In genomic region chr11:129815596-129816461, GRCh38 we compare ENCODE assay signal across 8 cellular contexts. TPM values are rescaled to one million over a fixed set of nuclear protein-coding genes. Genes with fewer than 3 reads are reported as not detected.
DNase-seq lines count a peak whose midpoint lies in the region; ATAC-seq and TF ChIP-seq lines count a peak whose summit lies in the region.

Gene TMEM45B (plus strand): TSS chr11:129815848. CDS start chr11:129852483, 36,635 bp downstream.

- H3K4me2 ChIP-seq in MM.1S (ENCODE audit: low read depth, low read length): peak within 1 kb of the TSS; percentile 6; the same call in 1 of the 2 replicates

- H3K27ac Mint-ChIP-seq in activated CD4-positive, alpha-beta memory T cell treated with anti-CD3 and anti-CD28 coated beads for 36 hours: peak within 1 kb of the TSS; percentile 78
- H3K27ac Mint-ChIP-seq in glutamatergic neuron (ENCODE audit: unreplicated experiment): no peak within 1 kb of the TSS

- no peaks in the 10 kb centered on the region for H3K4me1 ChIP-seq in MM.1S (ENCODE audit: low read length)
- no peaks in the 10 kb centered on the region for H3K4me1 ChIP-seq in rectal smooth muscle tissue (ENCODE audit: control insufficient read depth, insufficient read depth, low read length)

- H3K79me2 ChIP-seq in MM.1S (ENCODE audit: low read length): no peaks in the 10 kb centered on the region

- H3K9me2 ChIP-seq in MM.1S (replicated peaks; ENCODE audit: insufficient read depth, low read length): no peaks in the 10 kb centered on the region

- TF ChIP-seq CTCF in MM.1S (IDR thresholded peaks at IDR 0.05; ENCODE audit: low read length) (no peak), glutamatergic neuron (IDR thresholded peaks at IDR 0.05; ENCODE audit: partially characterized antibody, unreplicated experiment) (no peak)

- no peaks in the 10 kb centered on the region for H3K9me3 ChIP-seq in MM.1S (replicated peaks; ENCODE audit: insufficient read depth, low read length)

- no peaks in the 10 kb centered on the region for H3K27me3 ChIP-seq in MM.1S (replicated peaks; ENCODE audit: insufficient read depth, low read length)
- H3K27me3 ChIP-seq in rectal smooth muscle tissue (ENCODE audit: control insufficient read depth, insufficient read depth, low read length): peaks cover 2% of the 10 kb centered on the region

- H4K20me1 ChIP-seq in MM.1S (ENCODE audit: insufficient read depth, low read length): no peaks in the 10 kb centered on the region

- DNase-seq in MM.1S (no peak), glutamatergic neuron (peak; percentile 53)
- peak; percentile 62 for DNase-seq in activated CD4-positive, alpha-beta memory T cell treated with anti-CD3 and anti-CD28 coated beads for 36 hours

- H3K4me3 Mint-ChIP-seq in activated CD4-positive, alpha-beta memory T cell treated with anti-CD3 and anti-CD28 coated beads for 36 hours: peak within 1 kb of the TSS; percentile 87
- peak within 1 kb of the TSS; percentile 80 for H3K4me3 Mint-ChIP-seq in glutamatergic neuron (ENCODE audit: unreplicated experiment)

- intact Hi-C loops in activated CD4-positive, alpha-beta memory T cell treated with anti-CD3 and anti-CD28 coated beads for 36 hours (cut with micrococcal nuclease): loop anchor here (2.0 to 10.0 kb wide), 4 partner anchors 31 to 499 kb away; partner anchors contain the start of genes APLP2, PRDM10 and ZBTB44

- POLR2A ChIA-PET in activated CD4-positive, alpha-beta memory T cell treated with anti-CD3 and anti-CD28 coated beads for 36 hours (lab: Charles Lee): no interaction called here

- no peaks in the 10 kb centered on the region for H3F3A ChIP-seq in MM.1S (ENCODE audit: insufficient read depth, low read length)

- H3K36me3 Mint-ChIP-seq in activated CD4-positive, alpha-beta memory T cell treated with anti-CD3 and anti-CD28 coated beads for 36 hours: peaks cover 6% of the 10 kb centered on the region
- no peaks in the 10 kb centered on the region for H3K36me3 Mint-ChIP-seq in glutamatergic neuron (ENCODE audit: unreplicated experiment)

- peaks cover 2% of the 10 kb centered on the region for H3K27me3 Mint-ChIP-seq in activated CD4-positive, alpha-beta memory T cell treated with anti-CD3 and anti-CD28 coated beads for 36 hours
- H3K27me3 Mint-ChIP-seq in glutamatergic neuron (ENCODE audit: unreplicated experiment): peaks cover 2% of the 10 kb centered on the region

- peaks cover 54% of the 10 kb centered on the region for H3K4me1 Mint-ChIP-seq in activated CD4-positive, alpha-beta memory T cell treated with anti-CD3 and anti-CD28 coated beads for 36 hours (ENCODE audit: low read depth)
- H3K4me1 Mint-ChIP-seq in glutamatergic neuron (ENCODE audit: low read depth, unreplicated experiment): no peaks in the 10 kb centered on the region

- H3K27ac ChIP-seq in MM.1S (ENCODE audit: low read length) (no peak within 1 kb of the TSS), rectal smooth muscle tissue (ENCODE audit: low read depth, low read length) (no peak within 1 kb of the TSS)

- CTCF ChIA-PET in activated CD4-positive, alpha-beta memory T cell treated with anti-CD3 and anti-CD28 coated beads for 36 hours (lab: Charles Lee): no interaction called here

- ATAC-seq in GM21360 (IDR thresholded peaks at IDR 0.05; ENCODE audit: unreplicated experiment) (no peak), HG02623 (IDR thresholded peaks at IDR 0.05; ENCODE audit: unreplicated experiment) (no peak), HG03025 (IDR thresholded peaks at IDR 0.05; ENCODE audit: low FRiP score, unreplicated experiment) (no peak), GM18520 (IDR thresholded peaks at IDR 0.05; ENCODE audit: unreplicated experiment) (no peak)

- H3K9me3 Mint-ChIP-seq in activated CD4-positive, alpha-beta memory T cell treated with anti-CD3 and anti-CD28 coated beads for 36 hours: peaks cover 15% of the 10 kb centered on the region
- H3K9me3 Mint-ChIP-seq in glutamatergic neuron (ENCODE audit: unreplicated experiment): peaks cover 2% of the 10 kb centered on the region

- H3K9ac ChIP-seq in MM.1S (ENCODE audit: low read length) (no peak within 1 kb of the TSS), rectal smooth muscle tissue (ENCODE audit: low read length) (peak within 1 kb of the TSS; percentile 68)

- no peak within 1 kb of the TSS for H2AFZ ChIP-seq in MM.1S (ENCODE audit: low read length)

- H3K36me3 ChIP-seq in MM.1S (replicated peaks; ENCODE audit: insufficient read depth, low read length) (no peaks in the 10 kb centered on the region), rectal smooth muscle tissue (ENCODE audit: control insufficient read depth, insufficient read depth, low read length) (no peaks in the 10 kb centered on the region)

- H3K4me3 ChIP-seq in MM.1S (ENCODE audit: low read length): no peak within 1 kb of the TSS
- H3K4me3 ChIP-seq in rectal smooth muscle tissue (ENCODE audit: low read length): peak within 1 kb of the TSS; percentile 61

RNA-seq across cellular contexts. Expression of gene TMEM45B, which starts in this region (rescaled TPM):
- 1 to 10 TPM; 4.9 to 5.8 TPM for total RNA-seq in activated CD4-positive, alpha-beta memory T cell treated with anti-CD3 and anti-CD28 coated beads for 36 hours
- 0.37 TPM for total RNA-seq in glutamatergic neuron (ENCODE audit: unreplicated experiment)

Comparison
In these comparisons a context has a peak if more than half of its experiments do, and no peak if none do; other contexts are left out.
1. Peak in DNase-seq in glutamatergic neuron; RNA of the gene not detected or under 1 TPM.